ENCODE assay signal across 17 cellular contexts in the genomic region with DNA sequence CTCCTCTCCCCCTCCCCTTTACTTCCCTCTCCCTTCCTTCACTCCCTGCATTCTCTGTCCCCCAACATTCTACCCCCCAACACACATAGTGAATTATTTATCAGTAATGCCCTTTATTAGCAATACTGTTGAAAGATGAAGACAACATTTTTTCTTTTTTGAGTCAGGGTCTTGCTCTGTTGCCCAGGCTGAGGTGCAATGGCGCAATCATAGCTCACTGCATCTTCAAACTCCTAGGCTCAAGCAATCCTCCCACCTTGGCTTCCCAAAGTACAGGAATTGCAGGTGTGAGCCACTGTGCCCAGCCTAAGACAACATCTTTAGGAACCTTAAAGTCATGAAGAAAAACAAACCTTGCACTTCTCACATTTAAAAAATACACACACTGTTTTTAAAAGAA.
A peak's percentile ranks its signal among the peaks of the same experiment; 100 is the strongest.
DNase-seq lines count a peak whose midpoint lies in the region; ATAC-seq and TF ChIP-seq lines count a peak whose summit lies in the region.
"Had no signal": no experiment of that assay in that cellular context is flagged by ENCODE, and none has a peak within 500 bp of the region (broad histone marks: within the 10 kb centered on the region; RNA-seq: fewer than 3 reads in every experiment).

No MANE protein-coding gene starts in this region.

- H3K27ac ChIP-seq in HEK293 (ENCODE audit: extremely low read depth, low read depth, low read length): no peak overlapping the region

- no peaks in the 10 kb centered on the region for H3K27me3 Mint-ChIP-seq in WTC11 (ENCODE audit: low read depth)
- no peaks in the 10 kb centered on the region for H3K27me3 Mint-ChIP-seq in mesothelial cell of epicardium (ENCODE audit: low read depth)
- H3K27me3 Mint-ChIP-seq: CD4-positive, alpha-beta memory T cell had no signal

- TF ChIP-seq CTCF in HEK293 (tag by site-specific recombination; IDR thresholded peaks at IDR 0.05) (no peak), WTC11 (IDR thresholded peaks at IDR 0.05) (no peak), mesothelial cell of epicardium (IDR thresholded peaks at IDR 0.05; ENCODE audit: unreplicated experiment) (no peak), GM10266 (IDR thresholded peaks at IDR 0.05; ENCODE audit: control insufficient read depth, insufficient read depth, low read depth, missing control alignments) (no peak)

- H3K36me3 ChIP-seq in HEK293 (ENCODE audit: control insufficient read depth in 2 of 2, insufficient read depth in 1 of 2, low read length in 2 of 2): peaks cover 0 to 3% of the 10 kb centered on the region in 2 experiments; a peak in 1 of 3 replicates

- no peak overlapping the region for H3K4me3 ChIP-seq in HEK293 (ENCODE audit: low read depth, low read length)
- H3K4me3 ChIP-seq: HAP-1 had no signal

- no peak overlapping the region for H3K27ac Mint-ChIP-seq in WTC11
- peak overlapping the region; percentile 1 for H3K27ac Mint-ChIP-seq in mesothelial cell of epicardium
- H3K27ac Mint-ChIP-seq: CD4-positive, alpha-beta memory T cell had no signal

- H3K36me3 Mint-ChIP-seq in WTC11 (peaks cover 80% of the 10 kb centered on the region), mesothelial cell of epicardium (peaks cover 69% of the 10 kb centered on the region)

- H3K9me3 Mint-ChIP-seq in WTC11 (peaks cover 4% of the 10 kb centered on the region), mesothelial cell of epicardium (peaks cover 18% of the 10 kb centered on the region)

- CTCF ChIA-PET in HEK293 (lab: Yijun Ruan, JAX): no interaction called here
- CTCF ChIA-PET in WTC11 (lab: Charles Lee): no interaction called here

- DNase-seq in WTC11 (ENCODE audit: low spot score) (no peak), mesothelial cell of epicardium (ENCODE audit: low spot score in 2 of 2, unreplicated experiment in 2 of 2) (no peak), NCI-H82 treated with DMSO at 0.1 percent for 48 hours (lab: John Stamatoyannopoulos, UW; ENCODE audit: unreplicated experiment) (no peak), GM10266 (ENCODE audit: extremely low spot score) (no peak)
- DNase-seq: 8988T; C1 segment of cervical spinal cord; Calu3; CD4-positive, alpha-beta memory T cell; COR-L47; DMS53; DMS79 treated with DMSO at 0.1 percent for 48 hours; GF-D8; GOT3 had no signal

- POLR2A ChIA-PET in HEK293 (lab: Yijun Ruan, JAX): no interaction called here
- POLR2A ChIA-PET in WTC11 (lab: Charles Lee): no interaction called here

- H3K4me3 Mint-ChIP-seq in WTC11 (no peak overlapping the region), mesothelial cell of epicardium (no peak overlapping the region)
- H3K4me3 Mint-ChIP-seq: CD4-positive, alpha-beta memory T cell had no signal

- no peaks in the 10 kb centered on the region for H3K4me1 ChIP-seq in HEK293 (ENCODE audit: control insufficient read depth, insufficient read depth, low read length)
- H3K4me1 ChIP-seq: HAP-1 had no signal

- ATAC-seq in WTC11 (no peak), HG03139 (IDR thresholded peaks at IDR 0.05; ENCODE audit: unreplicated experiment) (no peak), GM21381 (IDR thresholded peaks at IDR 0.05; ENCODE audit: unreplicated experiment) (no peak)

- peaks cover 7% of the 10 kb centered on the region for H3K4me1 Mint-ChIP-seq in WTC11
- H3K4me1 Mint-ChIP-seq in mesothelial cell of epicardium: peaks cover 12% of the 10 kb centered on the region
- H3K4me1 Mint-ChIP-seq: CD4-positive, alpha-beta memory T cell had no signal

- H3K9me3 ChIP-seq in HEK293 (ENCODE audit: control insufficient read depth, insufficient read depth, low read depth, low read length): no peaks in the 10 kb centered on the region
- H3K9me3 ChIP-seq: HAP-1 had no signal

TF ChIP-seq in HEK293, 187 proteins besides CTCF, POLR2A, EP300 and RAD21:
- TF ChIP-seq ZNF19 (tag by site-specific recombination; IDR thresholded peaks at IDR 0.05; ENCODE audit: low read depth): no peak
- TF ChIP-seq ZNF121 (tag by site-specific recombination; IDR thresholded peaks at IDR 0.05): 0 out of 2 replicates have a peak, but pooled peaks have one; percentile 57
TF ChIP-seq in HEK293: peak in this region for 1.

TF ChIP-seq in WTC11, 78 proteins besides CTCF, POLR2A, EP300 and RAD21:
- TF ChIP-seq ZNF121 (CRISPR knock-in tag; IDR thresholded peaks at IDR 0.05) (peak; percentile 66; the same call in 1 of the 2 replicates), JUN (CRISPR knock-in tag; IDR thresholded peaks at IDR 0.05) (no peak)
